Comparison of ENCODE assay signal across 2 cellular contexts in the genomic region with DNA sequence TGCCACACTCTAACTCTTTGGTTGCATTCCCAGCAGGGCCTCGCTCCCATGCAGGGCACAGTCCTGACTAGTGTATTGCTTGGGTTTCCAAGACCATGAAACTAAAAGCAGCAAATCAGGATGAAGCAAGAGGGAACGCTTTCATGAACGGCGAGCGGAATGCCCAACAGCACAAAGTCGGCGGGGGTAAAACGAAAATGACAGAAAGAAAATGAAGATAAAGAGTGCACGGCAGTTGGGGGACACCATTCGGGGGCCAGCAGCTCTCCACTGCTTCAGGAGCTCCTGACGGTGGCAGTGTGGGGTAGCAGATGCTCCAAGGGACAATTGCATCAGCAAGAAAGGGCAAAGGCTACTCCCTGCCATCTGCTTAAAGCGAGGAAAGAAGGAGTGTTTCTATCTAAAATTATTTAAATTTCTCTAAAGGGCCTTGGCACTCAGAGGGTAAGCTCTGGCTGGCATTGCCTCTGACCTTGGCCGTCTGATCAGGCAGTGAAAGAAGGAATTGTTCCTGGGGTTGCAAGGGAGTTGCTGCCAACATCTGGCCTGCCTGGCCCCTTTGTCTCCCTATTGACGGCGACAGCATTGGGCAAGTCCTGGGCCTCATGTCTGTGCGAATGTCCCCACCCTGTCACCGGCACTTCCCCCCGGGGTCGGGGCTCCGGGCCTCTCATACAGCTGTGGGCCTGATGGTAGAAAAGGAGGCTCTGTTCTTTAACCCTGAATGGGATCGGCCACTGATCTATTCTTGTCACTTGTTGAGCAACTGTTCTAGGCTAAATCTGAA.
TF ChIP-seq lines count a peak whose summit lies in the region.

No MANE protein-coding gene starts in this region.

TF ChIP-seq in HEK293, 187 proteins besides CTCF, POLR2A, EP300 and RAD21 (continued from another document):
- TF ChIP-seq, protein P1, sequence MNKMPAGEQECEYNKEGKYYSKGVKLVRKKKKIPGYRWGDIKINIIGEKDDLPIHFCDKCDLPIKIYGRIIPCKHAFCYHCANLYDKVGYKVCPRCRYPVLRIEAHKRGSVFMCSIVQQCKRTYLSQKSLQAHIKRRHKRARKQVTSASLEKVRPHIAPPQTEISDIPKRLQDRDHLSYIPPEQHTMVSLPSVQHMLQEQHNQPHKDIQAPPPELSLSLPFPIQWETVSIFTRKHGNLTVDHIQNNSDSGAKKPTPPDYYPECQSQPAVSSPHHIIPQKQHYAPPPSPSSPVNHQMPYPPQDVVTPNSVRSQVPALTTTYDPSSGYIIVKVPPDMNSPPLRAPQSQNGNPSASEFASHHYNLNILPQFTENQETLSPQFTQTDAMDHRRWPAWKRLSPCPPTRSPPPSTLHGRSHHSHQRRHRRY (tag by site-specific recombination; IDR thresholded peaks at IDR 0.05) = no peak
- TF ChIP-seq ZNF157 (tag by site-specific recombination; IDR thresholded peaks at IDR 0.05) = peak; percentile 97
- no peak for TF ChIP-seq ZNF214 (tag by site-specific recombination; IDR thresholded peaks at IDR 0.05; ENCODE audit: borderline replicate concordance)
TF ChIP-seq in HEK293: peak in this region for 1.

TF ChIP-seq in K562, 482 proteins besides CTCF, POLR2A, EP300 and RAD21:
- TF ChIP-seq, protein P2, sequence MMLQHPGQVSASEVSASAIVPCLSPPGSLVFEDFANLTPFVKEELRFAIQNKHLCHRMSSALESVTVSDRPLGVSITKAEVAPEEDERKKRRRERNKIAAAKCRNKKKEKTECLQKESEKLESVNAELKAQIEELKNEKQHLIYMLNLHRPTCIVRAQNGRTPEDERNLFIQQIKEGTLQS (IDR thresholded peaks at IDR 0.05) = peak; percentile 84
- TF ChIP-seq, protein P2 (CRISPR knock-in tag; conservative IDR thresholded peaks at IDR 0.05) = no peak
- peak; percentile 45 for TF ChIP-seq EP400 (IDR thresholded peaks at IDR 0.05)
- peak; percentile 53; the same call in 1 of the 2 replicates for TF ChIP-seq SMARCA4 (IDR thresholded peaks at IDR 0.05)
- TF ChIP-seq CXXC5 (CRISPR knock-in tag; IDR thresholded peaks at IDR 0.05) = peak; percentile 32; the same call in 1 of the 2 replicates
- peak; percentile 92 for TF ChIP-seq CEBPG (CRISPR knock-in tag; IDR thresholded peaks at IDR 0.05)
- TF ChIP-seq CEBPG (tag; conservative IDR thresholded peaks at IDR 0.05 in 1 of 2, IDR thresholded peaks at IDR 0.05 in 1 of 2) = peak in 1 of 2 experiments; percentile 75; a peak in 2 of 4 replicates
- TF ChIP-seq ATF7 (IDR thresholded peaks at IDR 0.05) = peak; percentile 30; the same call in 1 of the 2 replicates
- peak; percentile 43; the same call in 1 of the 2 replicates for TF ChIP-seq NR2C1 (IDR thresholded peaks at IDR 0.05)
- TF ChIP-seq NR2C1 (tag; IDR thresholded peaks at IDR 0.05) = peak; percentile 76
- TF ChIP-seq ETV5 (CRISPR knock-in tag; IDR thresholded peaks at IDR 0.05; ENCODE audit: low read depth) = 0 out of 2 replicates have a peak, but pooled peaks have one; percentile 52
- no peak for TF ChIP-seq EHMT2 (IDR thresholded peaks at IDR 0.05)
- TF ChIP-seq, protein P3, sequence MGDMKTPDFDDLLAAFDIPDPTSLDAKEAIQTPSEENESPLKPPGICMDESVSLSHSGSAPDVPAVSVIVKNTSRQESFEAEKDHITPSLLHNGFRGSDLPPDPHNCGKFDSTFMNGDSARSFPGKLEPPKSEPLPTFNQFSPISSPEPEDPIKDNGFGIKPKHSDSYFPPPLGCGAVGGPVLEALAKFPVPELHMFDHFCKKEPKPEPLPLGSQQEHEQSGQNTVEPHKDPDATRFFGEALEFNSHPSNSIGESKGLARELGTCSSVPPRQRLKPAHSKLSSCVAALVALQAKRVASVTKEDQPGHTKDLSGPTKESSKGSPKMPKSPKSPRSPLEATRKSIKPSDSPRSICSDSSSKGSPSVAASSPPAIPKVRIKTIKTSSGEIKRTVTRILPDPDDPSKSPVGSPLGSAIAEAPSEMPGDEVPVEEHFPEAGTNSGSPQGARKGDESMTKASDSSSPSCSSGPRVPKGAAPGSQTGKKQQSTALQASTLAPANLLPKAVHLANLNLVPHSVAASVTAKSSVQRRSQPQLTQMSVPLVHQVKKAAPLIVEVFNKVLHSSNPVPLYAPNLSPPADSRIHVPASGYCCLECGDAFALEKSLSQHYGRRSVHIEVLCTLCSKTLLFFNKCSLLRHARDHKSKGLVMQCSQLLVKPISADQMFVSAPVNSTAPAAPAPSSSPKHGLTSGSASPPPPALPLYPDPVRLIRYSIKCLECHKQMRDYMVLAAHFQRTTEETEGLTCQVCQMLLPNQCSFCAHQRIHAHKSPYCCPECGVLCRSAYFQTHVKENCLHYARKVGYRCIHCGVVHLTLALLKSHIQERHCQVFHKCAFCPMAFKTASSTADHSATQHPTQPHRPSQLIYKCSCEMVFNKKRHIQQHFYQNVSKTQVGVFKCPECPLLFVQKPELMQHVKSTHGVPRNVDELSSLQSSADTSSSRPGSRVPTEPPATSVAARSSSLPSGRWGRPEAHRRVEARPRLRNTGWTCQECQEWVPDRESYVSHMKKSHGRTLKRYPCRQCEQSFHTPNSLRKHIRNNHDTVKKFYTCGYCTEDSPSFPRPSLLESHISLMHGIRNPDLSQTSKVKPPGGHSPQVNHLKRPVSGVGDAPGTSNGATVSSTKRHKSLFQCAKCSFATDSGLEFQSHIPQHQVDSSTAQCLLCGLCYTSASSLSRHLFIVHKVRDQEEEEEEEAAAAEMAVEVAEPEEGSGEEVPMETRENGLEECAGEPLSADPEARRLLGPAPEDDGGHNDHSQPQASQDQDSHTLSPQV (IDR thresholded peaks at IDR 0.05) = peak; percentile 45; the same call in 1 of the 2 replicates
- TF ChIP-seq DMBX1 (CRISPR knock-in tag; IDR thresholded peaks at IDR 0.05; ENCODE audit: borderline replicate concordance) = peak; percentile 21; the same call in 1 of the 2 replicates
- TF ChIP-seq, protein P4, sequence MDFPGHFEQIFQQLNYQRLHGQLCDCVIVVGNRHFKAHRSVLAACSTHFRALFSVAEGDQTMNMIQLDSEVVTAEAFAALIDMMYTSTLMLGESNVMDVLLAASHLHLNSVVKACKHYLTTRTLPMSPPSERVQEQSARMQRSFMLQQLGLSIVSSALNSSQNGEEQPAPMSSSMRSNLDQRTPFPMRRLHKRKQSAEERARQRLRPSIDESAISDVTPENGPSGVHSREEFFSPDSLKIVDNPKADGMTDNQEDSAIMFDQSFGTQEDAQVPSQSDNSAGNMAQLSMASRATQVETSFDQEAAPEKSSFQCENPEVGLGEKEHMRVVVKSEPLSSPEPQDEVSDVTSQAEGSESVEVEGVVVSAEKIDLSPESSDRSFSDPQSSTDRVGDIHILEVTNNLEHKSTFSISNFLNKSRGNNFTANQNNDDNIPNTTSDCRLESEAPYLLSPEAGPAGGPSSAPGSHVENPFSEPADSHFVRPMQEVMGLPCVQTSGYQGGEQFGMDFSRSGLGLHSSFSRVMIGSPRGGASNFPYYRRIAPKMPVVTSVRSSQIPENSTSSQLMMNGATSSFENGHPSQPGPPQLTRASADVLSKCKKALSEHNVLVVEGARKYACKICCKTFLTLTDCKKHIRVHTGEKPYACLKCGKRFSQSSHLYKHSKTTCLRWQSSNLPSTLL (IDR thresholded peaks at IDR 0.05) = no peak
- peak; percentile 63; the same call in 1 of the 2 replicates for TF ChIP-seq MYC (IDR thresholded peaks at IDR 0.05; ENCODE audit: low read depth, low read length)
- no peak for TF ChIP-seq MYC (CRISPR knock-in tag; IDR thresholded peaks at IDR 0.05; ENCODE audit: borderline replicate concordance, low read depth)
- TF ChIP-seq SMARCE1 (IDR thresholded peaks at IDR 0.05) = 0 out of 2 replicates have a peak, but pooled peaks have one; percentile 21
- TF ChIP-seq SMAD4 (CRISPR knock-in tag; conservative IDR thresholded peaks at IDR 0.05) = 0 out of 2 replicates have a peak, but pooled peaks have one; percentile 31
- TF ChIP-seq SPI1 (IDR thresholded peaks at IDR 0.05; ENCODE audit: borderline replicate concordance, low read depth, low read length) = no peak
- TF ChIP-seq, protein P5, sequence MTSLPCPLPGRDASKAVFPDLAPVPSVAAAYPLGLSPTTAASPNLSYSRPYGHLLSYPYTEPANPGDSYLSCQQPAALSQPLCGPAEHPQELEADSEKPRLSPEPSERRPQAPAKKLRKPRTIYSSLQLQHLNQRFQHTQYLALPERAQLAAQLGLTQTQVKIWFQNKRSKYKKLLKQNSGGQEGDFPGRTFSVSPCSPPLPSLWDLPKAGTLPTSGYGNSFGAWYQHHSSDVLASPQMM (CRISPR knock-in tag; IDR thresholded peaks at IDR 0.05) = no peak
- TF ChIP-seq, protein P6, sequence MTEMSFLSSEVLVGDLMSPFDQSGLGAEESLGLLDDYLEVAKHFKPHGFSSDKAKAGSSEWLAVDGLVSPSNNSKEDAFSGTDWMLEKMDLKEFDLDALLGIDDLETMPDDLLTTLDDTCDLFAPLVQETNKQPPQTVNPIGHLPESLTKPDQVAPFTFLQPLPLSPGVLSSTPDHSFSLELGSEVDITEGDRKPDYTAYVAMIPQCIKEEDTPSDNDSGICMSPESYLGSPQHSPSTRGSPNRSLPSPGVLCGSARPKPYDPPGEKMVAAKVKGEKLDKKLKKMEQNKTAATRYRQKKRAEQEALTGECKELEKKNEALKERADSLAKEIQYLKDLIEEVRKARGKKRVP (CRISPR knock-in tag; IDR thresholded peaks at IDR 0.05) = peak; percentile 77
TF ChIP-seq in K562: peak in this region for 14.
